Comparison of ENCODE assay signal across 13 cellular contexts in the genomic region with DNA sequence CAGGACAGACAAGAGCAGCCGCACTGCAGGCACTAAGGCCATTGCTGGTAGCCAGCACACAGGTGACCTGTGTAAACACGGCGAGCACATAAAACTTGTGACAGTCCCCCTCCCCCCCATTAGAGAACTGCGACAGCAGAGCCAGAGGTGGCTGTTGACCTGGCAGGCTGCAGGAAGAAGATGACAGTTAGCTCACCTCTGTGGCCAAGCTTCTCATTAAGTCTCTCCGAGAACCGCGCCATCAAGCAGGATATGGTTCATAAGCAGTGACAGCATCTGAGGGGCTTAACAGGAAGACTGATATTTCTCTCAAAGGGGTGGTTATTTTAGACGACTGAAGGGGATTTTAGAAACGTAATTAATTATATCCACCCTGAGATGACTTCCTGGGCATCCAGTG. TPM values are rescaled to one million over a fixed set of nuclear protein-coding genes. Genes with fewer than 3 reads are reported as not detected.
DNase-seq lines count a peak whose midpoint lies in the region; ATAC-seq and TF ChIP-seq lines count a peak whose summit lies in the region.
"Had no signal": no experiment of that assay in that cellular context is flagged by ENCODE, and none has a peak within 500 bp of the region (broad histone marks: within the 10 kb centered on the region; RNA-seq: fewer than 3 reads in every experiment).

No MANE protein-coding gene starts in this region.

- TF ChIP-seq POLR2A in upper lobe of left lung (IDR thresholded peaks at IDR 0.05) (peak in 1 of 4 donors; percentile 6), thyroid gland (IDR thresholded peaks at IDR 0.05) (no peak)

- H3K27me3 ChIP-seq in upper lobe of left lung: no peaks in the 10 kb centered on the region
- no peaks in the 10 kb centered on the region for H3K27me3 ChIP-seq in thyroid gland

- ATAC-seq in activated naive CD4-positive, alpha-beta T cell treated with anti-CD3 and anti-CD28 coated beads, Interleukin-2, amount 50 U/mL, for 72 hours: peak; percentile 25 to 48
- ATAC-seq in mucosa of descending colon (peak; percentile 16), upper lobe of left lung (ENCODE audit: low FRiP score in 2 of 2) (no peak), GM18519 (IDR thresholded peaks at IDR 0.05; ENCODE audit: low FRiP score, unreplicated experiment) (no peak)
- ATAC-seq: HCT116, PC-3 had no signal

- no peak for TF ChIP-seq EP300 in upper lobe of left lung (IDR thresholded peaks at IDR 0.05)

- no peaks in the 10 kb centered on the region for H3K9me3 Mint-ChIP-seq in activated naive CD4-positive, alpha-beta T cell treated with anti-CD3 and anti-CD28 coated beads, Interleukin-2, amount 50 U/mL, for 72 hours

- intact Hi-C loops in mucosa of descending colon (cut with DNase I, micrococcal nuclease) (no loop called here), thyroid gland (cut with DNase I) (no loop called here)

- peaks cover 51 to 64% of the 10 kb centered on the region in 2 donors for H3K36me3 Mint-ChIP-seq in activated naive CD4-positive, alpha-beta T cell treated with anti-CD3 and anti-CD28 coated beads, Interleukin-2, amount 50 U/mL, for 72 hours

- H3K9me3 ChIP-seq in mucosa of descending colon (no peaks in the 10 kb centered on the region), upper lobe of left lung (no peaks in the 10 kb centered on the region), thyroid gland (no peaks in the 10 kb centered on the region)

- peak overlapping the region; percentile 65 to 98 for H3K27ac Mint-ChIP-seq in activated naive CD4-positive, alpha-beta T cell treated with anti-CD3 and anti-CD28 coated beads, Interleukin-2, amount 50 U/mL, for 72 hours

- H3K27ac ChIP-seq in upper lobe of left lung: peak overlapping the region; percentile 10 to 63 (median 43)
- no peak overlapping the region for H3K27ac ChIP-seq in thyroid gland

- H3K4me3 ChIP-seq in mucosa of descending colon (no peak overlapping the region), upper lobe of left lung (peak overlapping the region in 1 of 4 donors; percentile 8), thyroid gland (replicated peaks in 1 of 3) (no peak overlapping the region)

- TF ChIP-seq CTCF in mucosa of descending colon (IDR thresholded peaks at IDR 0.05) (no peak), upper lobe of left lung (IDR thresholded peaks at IDR 0.05) (no peak), thyroid gland (IDR thresholded peaks at IDR 0.05) (no peak)

- peak; percentile 42 for DNase-seq in activated naive CD4-positive, alpha-beta T cell treated with Interleukin-2 at 50 U/mL for 16 hours
- no peak for DNase-seq in activated naive CD4-positive, alpha-beta T cell (lab: John Stamatoyannopoulos, UW)
- DNase-seq in activated naive CD4-positive, alpha-beta T cell treated with anti-CD3 and anti-CD28 coated beads, Interleukin-2, amount 50 U/mL, for 72 hours (ENCODE audit: low spot score in 2 of 2): peak in 1 of 2 donors; percentile 65
- DNase-seq in mucosa of descending colon (peak in 1 of 3 donors; percentile 25), upper lobe of left lung (peak in 1 of 2 donors; percentile 28), thyroid gland (no peak), retina (no peak)
- DNase-seq: ACHN, kidney glomerular epithelial cell, NCI-H1417 treated with DMSO at 0.1 percent for 48 hours, PC-3 had no signal

- WGBS in upper lobe of left lung, 2 donors: 63 to 66% methylated on average over 6 to 9 of the region's 9 CpGs
- WGBS in thyroid gland, 2 donors: 72 to 74% methylated on average over 6 to 7 of the region's 9 CpGs

- H3K36me3 ChIP-seq in mucosa of descending colon (ENCODE audit: low read depth) (peaks cover 5% of the 10 kb centered on the region), upper lobe of left lung (peaks cover 13 to 56% (median 24%) of the 10 kb centered on the region in 4 donors), thyroid gland (peaks cover 16 to 21% of the 10 kb centered on the region in 2 donors)

- H3K4me1 ChIP-seq in mucosa of descending colon (ENCODE audit: low read depth) (peaks cover 50% of the 10 kb centered on the region), upper lobe of left lung (peaks cover 62 to 75% (median 67%) of the 10 kb centered on the region in 4 donors), thyroid gland (peaks cover 33 to 65% of the 10 kb centered on the region in 2 donors)

RNA-seq across cellular contexts. Expression of a gene that starts 5.2 kb away (rescaled TPM):
- 100 to 1,000 TPM; 255 to 272 TPM for total RNA-seq in activated naive CD4-positive, alpha-beta T cell treated with anti-CD3 and anti-CD28 coated beads, Interleukin-2, amount 50 U/mL, for 72 hours
- 100 to 1,000 TPM; 117 to 165 (median 149) TPM for total RNA-seq in mucosa of descending colon
- total RNA-seq in upper lobe of left lung: 100 to 1,000 TPM in 5 of 6 donors, 10 to 100 TPM in 1; 66.0 to 208 (median 137) TPM
- 100 to 1,000 TPM; 165 to 253 (median 226) TPM for total RNA-seq in thyroid gland

RNA-seq across cellular contexts. Expression of a gene that starts 5.5 kb away (rescaled TPM):
- 1 to 10 TPM in 1 of 2 donors, not detected in 1; 1.1 TPM for total RNA-seq in activated naive CD4-positive, alpha-beta T cell treated with anti-CD3 and anti-CD28 coated beads, Interleukin-2, amount 50 U/mL, for 72 hours
- total RNA-seq in mucosa of descending colon: 1 to 10 TPM in 2 of 3 donors, under 1 TPM in 1; 0.41 to 1.4 (median 1.3) TPM
- 1 to 10 TPM in 3 of 6 donors, under 1 TPM in 1, not detected in 2; 0.59 to 3.1 (median 1.6) TPM for total RNA-seq in upper lobe of left lung
- total RNA-seq in thyroid gland: 1 to 10 TPM in 2 of 4 donors, not detected in 2; 1.6 to 2.2 TPM

RNA-seq across cellular contexts. Expression of a gene that starts 14.3 kb away (rescaled TPM):
- 10 to 100 TPM in 1 of 2 donors, 1 to 10 TPM in 1; 10.0 to 12.9 TPM for total RNA-seq in activated naive CD4-positive, alpha-beta T cell treated with anti-CD3 and anti-CD28 coated beads, Interleukin-2, amount 50 U/mL, for 72 hours
- total RNA-seq in mucosa of descending colon (10 to 100 TPM in 2 of 3 donors, 1 to 10 TPM in 1; 8.7 to 15.0 (median 11.4) TPM), upper lobe of left lung (10 to 100 TPM; 18.1 to 31.5 (median 21.7) TPM), thyroid gland (10 to 100 TPM; 26.2 to 42.7 (median 31.6) TPM)

RNA-seq across cellular contexts. Expression of a gene that starts 14.4 kb away (rescaled TPM):
- 10 to 100 TPM; 20.2 to 24.9 TPM for total RNA-seq in activated naive CD4-positive, alpha-beta T cell treated with anti-CD3 and anti-CD28 coated beads, Interleukin-2, amount 50 U/mL, for 72 hours
- total RNA-seq in mucosa of descending colon (10 to 100 TPM; 45.4 to 63.0 (median 52.2) TPM), upper lobe of left lung (10 to 100 TPM; 25.1 to 64.8 (median 45.5) TPM), thyroid gland (10 to 100 TPM; 51.5 to 82.7 (median 64.7) TPM)

RNA-seq across cellular contexts. Expression of a gene that starts 22.7 kb away (rescaled TPM):
- 1,000 to 10,000 TPM; 3,254 to 3,908 TPM for total RNA-seq in activated naive CD4-positive, alpha-beta T cell treated with anti-CD3 and anti-CD28 coated beads, Interleukin-2, amount 50 U/mL, for 72 hours
- total RNA-seq in mucosa of descending colon: 1,000 to 10,000 TPM; 1,420 to 1,482 (median 1,457) TPM
- 1,000 to 10,000 TPM in 4 of 6 donors, 100 to 1,000 TPM in 2; 840 to 1,613 (median 1,352) TPM for total RNA-seq in upper lobe of left lung
- 1,000 to 10,000 TPM; 1,394 to 2,407 (median 1,585) TPM for total RNA-seq in thyroid gland

Comparison
In these comparisons a context has a peak if more than half of its experiments do, and no peak if none do; other contexts are left out.
1. ATAC-seq: peak in activated naive CD4-positive, alpha-beta T cell treated with anti-CD3 and anti-CD28 coated beads, Interleukin-2, amount 50 U/mL, for 72 hours (2 of 2) and mucosa of descending colon (single experiment); none in upper lobe of left lung (0 of 2) and GM18519 (single experiment).
2. H3K27ac ChIP-seq: peak in upper lobe of left lung (4 of 4); none in thyroid gland (0 of 3).